24 cellular contexts compared by ENCODE assay signal in genomic region chr14:26233126-26233525, GRCh38.
"Had no signal": no experiment of that assay in that cellular context is flagged by ENCODE, and none has a peak within 500 bp of the region (broad histone marks: within the 10 kb centered on the region; RNA-seq: fewer than 3 reads in every experiment).

No MANE protein-coding gene starts in this region.

- ATAC-seq: activated T-cell treated with anti-CD3 and anti-CD28 coated beads, Interleukin-2, amount 50 U/mL, for 4 hours; left lobe of liver; lower lobe of right lung; right lobe of liver had no signal

- H3K36me3 Mint-ChIP-seq: activated naive CD8-positive, alpha-beta T cell treated with anti-CD3 and anti-CD28 coated beads, Interleukin-2, amount 10 ng/mL, durations not matched to agents 7 days and 5 days; naive B cell had no signal

- H3K9me3 Mint-ChIP-seq: activated naive CD8-positive, alpha-beta T cell treated with anti-CD3 and anti-CD28 coated beads, Interleukin-2, amount 10 ng/mL, durations not matched to agents 7 days and 5 days; activated T-cell treated with anti-CD3 and anti-CD28 coated beads, Interleukin-2, amount 50 U/mL, for 4 hours had no signal

- H3K4me1 Mint-ChIP-seq: activated naive CD8-positive, alpha-beta T cell treated with anti-CD3 and anti-CD28 coated beads, Interleukin-2, amount 10 ng/mL, durations not matched to agents 7 days and 5 days; central memory CD8-positive, alpha-beta T cell; naive B cell had no signal

- H3K4me3 Mint-ChIP-seq: activated naive CD8-positive, alpha-beta T cell treated with anti-CD3 and anti-CD28 coated beads, Interleukin-2, amount 10 ng/mL, durations not matched to agents 7 days and 5 days; activated T-cell treated with anti-CD3 and anti-CD28 coated beads, Interleukin-2, amount 50 U/mL, for 4 hours; central memory CD8-positive, alpha-beta T cell; naive B cell; stimulated activated naive CD8-positive, alpha-beta T cell treated with anti-CD3 and anti-CD28 coated beads, Interleukin-15, Interleukin-2, amounts not matched to agents 100 ng/mL and 50 ng/mL, for 24 hours had no signal

- H3K27ac Mint-ChIP-seq: activated naive CD8-positive, alpha-beta T cell treated with anti-CD3 and anti-CD28 coated beads, Interleukin-2, amount 10 ng/mL, durations not matched to agents 7 days and 5 days; activated T-helper 2 cell treated with anti-CD3 and anti-CD28 coated beads, Interferon-gamma antibody, Interleukin-2, Interleukin-4, amounts not matched to agents 10 μg/mL and 5 μg/mL and 100 μg/mL, durations not matched to agents 14 hours and 24 hours and 36 hours; naive B cell; stimulated activated naive CD8-positive, alpha-beta T cell treated with anti-CD3 and anti-CD28 coated beads, Interleukin-15, Interleukin-2, amounts not matched to agents 100 ng/mL and 50 ng/mL, for 24 hours had no signal

- DNase-seq: activated CD4-positive, alpha-beta T cell treated with anti-CD3 and anti-CD28 coated beads for 4 hours; activated CD4-positive, alpha-beta T cell treated with anti-CD3 and anti-CD28 coated beads, Interleukin-2, amount 50 U/mL, for 48 hours; activated CD4-positive, CD25-positive, alpha-beta regulatory T cell; activated CD8-positive, alpha-beta memory T cell treated with anti-CD3 and anti-CD28 coated beads, Interleukin-2, amount 50 U/mL, for 48 hours; activated naive CD4-positive, alpha-beta T cell; activated naive CD8-positive, alpha-beta T cell treated with anti-CD3 and anti-CD28 coated beads, Interleukin-2, amount 10 ng/mL, durations not matched to agents 7 days and 5 days; activated T-cell treated with anti-CD3 and anti-CD28 coated beads, Interleukin-2, amount 50 U/mL, for 4 hours; amniotic stem cell; effector memory CD4-positive, alpha-beta T cell; foreskin melanocyte; kidney; lower lobe of right lung; mesendoderm; naive B cell; occipital lobe; posterior cingulate gyrus; right lobe of liver; stimulated activated CD4-positive, alpha-beta T cell treated with anti-CD3 and anti-CD28 coated beads, Interleukin-1b, Interleukin-23, amount 100 ng/mL, for 48 hours; substantia nigra; thyroid gland had no signal

- H3K27me3 Mint-ChIP-seq: activated naive CD8-positive, alpha-beta T cell treated with anti-CD3 and anti-CD28 coated beads, Interleukin-2, amount 10 ng/mL, durations not matched to agents 7 days and 5 days; central memory CD8-positive, alpha-beta T cell; naive B cell; stimulated activated naive CD8-positive, alpha-beta T cell treated with anti-CD3 and anti-CD28 coated beads, Interleukin-15, Interleukin-2, amounts not matched to agents 100 ng/mL and 50 ng/mL, for 24 hours had no signal
